In the genomic region with DNA sequence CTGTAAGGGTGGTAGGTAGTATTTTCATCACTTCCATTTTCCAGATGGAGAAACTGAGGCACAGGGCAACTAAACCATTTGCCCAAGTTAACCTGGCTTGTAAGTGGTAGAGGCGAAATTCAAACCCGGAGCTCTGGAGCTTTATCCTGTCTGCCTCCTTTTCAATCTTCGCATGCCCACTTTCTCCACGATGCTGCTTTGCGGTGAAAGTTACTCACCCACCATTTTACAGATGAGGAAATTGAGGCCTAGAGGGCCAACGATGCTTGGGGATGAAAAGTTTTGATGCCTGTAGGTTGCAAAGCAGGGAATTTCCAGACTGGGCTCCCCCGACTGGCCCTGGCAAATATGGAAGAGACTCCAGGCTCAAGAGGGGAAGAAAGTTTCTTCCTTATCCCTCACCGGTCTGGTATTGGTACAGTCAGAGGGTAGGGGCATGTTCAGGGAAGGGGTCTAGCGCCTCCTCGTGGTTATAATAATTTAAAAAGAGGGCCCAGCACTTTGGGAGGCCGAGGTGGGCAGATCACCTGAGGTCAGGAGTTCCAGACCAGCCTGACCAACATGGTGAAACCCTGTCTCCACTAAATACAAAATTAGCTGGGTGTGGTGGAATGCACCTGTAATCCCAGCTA, we compare ENCODE assay signal across 9 cellular contexts. TPM values are rescaled to one million over a fixed set of nuclear protein-coding genes. Genes with fewer than 3 reads are reported as not detected.
DNase-seq lines count a peak whose midpoint lies in the region; ATAC-seq and TF ChIP-seq lines count a peak whose summit lies in the region.
"Had no signal": no experiment of that assay in that cellular context is flagged by ENCODE, and none has a peak within 500 bp of the region (broad histone marks: within the 10 kb centered on the region; RNA-seq: fewer than 3 reads in every experiment).

No MANE protein-coding gene starts in this region.

- no peak overlapping the region for H2AFZ ChIP-seq in Loucy (ENCODE audit: low read length)
- H2AFZ ChIP-seq in neural progenitor cell (replicated peaks), result no peak overlapping the region

- H3K9me3 ChIP-seq in Loucy (ENCODE audit: insufficient read depth, low read depth, low read length), result no peaks in the 10 kb centered on the region
- no peaks in the 10 kb centered on the region for H3K9me3 ChIP-seq in neural progenitor cell (ENCODE audit: low read depth)
- H3K9me3 ChIP-seq: SJSA1 had no signal

- H3K27me3 ChIP-seq in Loucy (ENCODE audit: insufficient read depth, low read length, poor library complexity, severe bottlenecking) (no peaks in the 10 kb centered on the region), neural progenitor cell (peaks cover 22% of the 10 kb centered on the region)

- H3K79me2 ChIP-seq in Loucy (ENCODE audit: insufficient read depth, low read length), result peaks cover 14% of the 10 kb centered on the region; the same call in 1 of the 2 replicates
- no peaks in the 10 kb centered on the region for H3K79me2 ChIP-seq in neural progenitor cell (ENCODE audit: low read depth)

- peak; percentile 6 for DNase-seq in NCI-H146 (lab: John Stamatoyannopoulos, UW)
- no peak for DNase-seq in NCI-H146 treated with DMSO at 0.1 percent for 48 hours (lab: John Stamatoyannopoulos, UW; ENCODE audit: unreplicated experiment)
- DNase-seq in cardiac fibroblast (ENCODE audit: low read depth in 2 of 2), result peak; percentile 52 to 53
- DNase-seq in neural progenitor cell (ENCODE audit: low spot score), result peak; percentile 64
- no peak for DNase-seq in NCI-H1417 treated with DMSO at 0.1 percent for 48 hours (lab: John Stamatoyannopoulos, UW)
- DNase-seq in hypothalamus (lab: John Stamatoyannopoulos, UW), result no peak

- no peak overlapping the region for H3K4me3 Mint-ChIP-seq in neural progenitor cell

- H3K4me1 ChIP-seq in Loucy (ENCODE audit: insufficient read depth, low read length, poor library complexity, severe bottlenecking) (peaks cover 13% of the 10 kb centered on the region), neural progenitor cell (no peaks in the 10 kb centered on the region)

- H3K9ac ChIP-seq in Loucy (ENCODE audit: low read depth, low read length, poor library complexity, severe bottlenecking) (no peak overlapping the region), neural progenitor cell (no peak overlapping the region)

- no peaks in the 10 kb centered on the region for H3K36me3 Mint-ChIP-seq in neural progenitor cell

- no peak for ATAC-seq in GM18505 (IDR thresholded peaks at IDR 0.05; ENCODE audit: unreplicated experiment)

- H3K9me3 Mint-ChIP-seq in neural progenitor cell, result no peaks in the 10 kb centered on the region

- H3K27me3 Mint-ChIP-seq in neural progenitor cell (ENCODE audit: insufficient read depth, low read depth), result peaks cover 37% of the 10 kb centered on the region

- no peaks in the 10 kb centered on the region for H3K36me3 ChIP-seq in Loucy (ENCODE audit: insufficient read depth, low read length)
- H3K36me3 ChIP-seq in neural progenitor cell, result no peaks in the 10 kb centered on the region
- H3K36me3 ChIP-seq: SJSA1 had no signal

- TF ChIP-seq CTCF in Loucy (conservative IDR thresholded peaks at IDR 0.05; ENCODE audit: low read length) (peak; percentile 59), cardiac fibroblast (IDR thresholded peaks at IDR 0.05; ENCODE audit: low read depth, low read length) (peak; percentile 27), neural progenitor cell (IDR thresholded peaks at IDR 0.05) (peak; percentile 62)

- no peak overlapping the region for H3K4me2 ChIP-seq in Loucy (ENCODE audit: low read depth, low read length, poor library complexity, severe bottlenecking)
- no peak overlapping the region for H3K4me2 ChIP-seq in neural progenitor cell

- peaks cover 12% of the 10 kb centered on the region for H4K20me1 ChIP-seq in Loucy (ENCODE audit: insufficient read depth, low read length, poor library complexity, severe bottlenecking)
- no peaks in the 10 kb centered on the region for H4K20me1 ChIP-seq in neural progenitor cell (ENCODE audit: low read depth)

- no peak overlapping the region for H3K27ac Mint-ChIP-seq in neural progenitor cell

- H3K4me1 Mint-ChIP-seq in neural progenitor cell, result peaks cover 9% of the 10 kb centered on the region

- H3F3A ChIP-seq in Loucy (ENCODE audit: low read depth), result peaks cover 10% of the 10 kb centered on the region; the same call in 1 of the 2 replicates
- H3F3A ChIP-seq in neural progenitor cell (ENCODE audit: low read depth), result peaks cover 21% of the 10 kb centered on the region

- H3K27ac ChIP-seq in neural progenitor cell, result no peak overlapping the region
- H3K27ac ChIP-seq: SJSA1 had no signal

- H3K9me2 ChIP-seq in Loucy (replicated peaks; ENCODE audit: low read depth, low read length), result no peaks in the 10 kb centered on the region

- no peak for TF ChIP-seq POLR2A in GM18505 (IDR thresholded peaks at IDR 0.05; ENCODE audit: borderline replicate concordance, extremely low read depth, insufficient read depth, insufficient read length)

- H3K4me3 ChIP-seq in Loucy (ENCODE audit: low read length, poor library complexity, severe bottlenecking) (no peak overlapping the region), cardiac fibroblast (replicated peaks in 1 of 2; ENCODE audit: low read depth in 2 of 2, low read length in 2 of 2) (no peak overlapping the region), neural progenitor cell (no peak overlapping the region)
- H3K4me3 ChIP-seq: SJSA1 had no signal

RNA-seq across cellular contexts. Expression of gene SH2D3A, which starts 1.9 kb away (rescaled TPM):
- 0.65 and 1.5 TPM in 2 replicates for total RNA-seq in neural progenitor cell (ENCODE audit: low replicate concordance)
- total RNA-seq: SJSA1 had no signal

RNA-seq across cellular contexts. Expression of gene VAV1, which starts 3.4 kb away (rescaled TPM):
- total RNA-seq in neural progenitor cell (ENCODE audit: low replicate concordance), result 0.15 TPM in 1 of 2 replicates, not detected in the other
- total RNA-seq: SJSA1 had no signal

RNA-seq across cellular contexts. Expression of gene TRIP10, which starts 29.6 kb away (rescaled TPM):
- total RNA-seq in neural progenitor cell (ENCODE audit: low replicate concordance), result 53.0 and 57.2 TPM in 2 replicates

RNA-seq across cellular contexts. Expression of gene GPR108, which starts 31.7 kb away (rescaled TPM):
- total RNA-seq in neural progenitor cell (ENCODE audit: low replicate concordance), result 38.3 and 55.3 TPM in 2 replicates

RNA-seq across cellular contexts. Expression of gene C3, which starts 48.7 kb away (rescaled TPM):
- total RNA-seq in neural progenitor cell (ENCODE audit: low replicate concordance), result 0.25 and 1.5 TPM in 2 replicates
- total RNA-seq: SJSA1 had no signal

Comparison
In these comparisons a context has a peak if more than half of its experiments do, and no peak if none do; other contexts are left out.
1. DNase-seq: peak in NCI-H146 (single experiment), cardiac fibroblast (2 of 2) and neural progenitor cell (single experiment); none in NCI-H146 treated with DMSO at 0.1 percent for 48 hours (single experiment), NCI-H1417 treated with DMSO at 0.1 percent for 48 hours (single experiment) and hypothalamus (0 of 51).
2. Peak in every context shown above with its lines, with median percentiles within 50 percentile points of each other: CTCF ChIP-seq.